Comparison of ENCODE assay signal across 9 cellular contexts in the genomic region with DNA sequence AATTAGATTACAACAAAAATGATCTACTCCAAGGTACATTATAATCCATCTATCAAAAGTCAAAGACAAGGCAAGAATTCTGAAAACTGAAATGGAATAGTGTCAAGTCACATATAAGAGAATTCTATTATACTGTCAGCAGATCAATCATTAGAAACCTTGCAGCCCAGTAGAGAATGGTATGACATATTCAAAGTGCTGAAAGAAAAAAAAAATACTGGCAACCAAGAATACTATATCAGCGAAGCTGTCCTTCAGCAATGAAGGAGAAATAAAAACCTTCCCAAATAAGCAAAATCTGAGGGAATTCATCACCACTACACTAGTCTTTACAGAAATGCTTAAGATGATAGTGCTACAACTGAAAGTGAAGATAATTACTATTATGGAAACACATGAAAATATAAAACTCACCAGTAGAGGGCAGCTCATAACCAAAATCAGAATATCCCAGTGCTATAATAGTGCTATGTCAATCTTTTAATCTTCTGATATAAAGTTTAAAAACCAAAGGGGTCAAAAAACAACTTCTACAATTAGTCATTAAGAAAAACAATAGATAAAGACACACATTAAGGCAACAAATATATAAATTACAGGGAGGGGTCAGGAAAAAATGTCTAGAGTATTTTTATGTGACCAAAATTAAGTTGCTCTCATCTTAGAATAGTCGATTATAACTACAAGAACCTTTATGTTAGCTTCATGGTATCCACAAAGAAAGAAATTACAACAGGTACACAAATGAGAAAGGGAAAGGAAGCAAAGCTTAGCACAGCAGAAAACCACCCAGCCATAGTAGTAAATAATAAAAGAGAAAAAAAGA.
DNase-seq lines count a peak whose midpoint lies in the region; ATAC-seq and TF ChIP-seq lines count a peak whose summit lies in the region.
"Had no signal": no experiment of that assay in that cellular context is flagged by ENCODE, and none has a peak within 500 bp of the region (broad histone marks: within the 10 kb centered on the region; RNA-seq: fewer than 3 reads in every experiment).

No MANE protein-coding gene starts in this region.

- H3K4me3 ChIP-seq in choroid plexus epithelial cell (ENCODE audit: low read depth, low read length): no peak overlapping the region
- H3K4me3 ChIP-seq in sigmoid colon: no peak overlapping the region

- intact Hi-C loops in sigmoid colon (cut with DNase I): no loop called here

- peak; percentile 79 for ATAC-seq in GM19467 (IDR thresholded peaks at IDR 0.05; ENCODE audit: unreplicated experiment)

- TF ChIP-seq CTCF in C4-2B (conservative IDR thresholded peaks at IDR 0.05) (peak; percentile 70), choroid plexus epithelial cell (conservative IDR thresholded peaks at IDR 0.05; ENCODE audit: low read depth, low read length) (peak; percentile 46), sigmoid colon (IDR thresholded peaks at IDR 0.05) (no peak)

- no peak for TF ChIP-seq POLR2A in sigmoid colon (IDR thresholded peaks at IDR 0.05)

- WGBS in sigmoid colon, 2 donors: 52 to 60% methylated on average over 2 of the region's 2 CpGs

- H3K27me3 ChIP-seq in sigmoid colon: no peaks in the 10 kb centered on the region

- TF ChIP-seq EP300 in sigmoid colon (IDR thresholded peaks at IDR 0.05): no peak

- H3K4me1 ChIP-seq in sigmoid colon: no peaks in the 10 kb centered on the region

- H3K27ac ChIP-seq in C4-2B (no peak overlapping the region), sigmoid colon (no peak overlapping the region)
- H3K27ac ChIP-seq: epithelial cell of prostate had no signal

- no peaks in the 10 kb centered on the region for H3K36me3 ChIP-seq in sigmoid colon

- DNase-seq in HT-29 (ENCODE audit: low spot score) (peak; percentile 58), choroid plexus epithelial cell (ENCODE audit: low read depth) (peak; percentile 21), retina (no peak), sigmoid colon (no peak)
- DNase-seq in effector CD4-positive, alpha-beta T cell: no peak
- DNase-seq in activated naive CD4-positive, alpha-beta T cell (lab: John Stamatoyannopoulos, UW): no peak

- H3K9me3 ChIP-seq in sigmoid colon: peaks cover 0 to 6% (median 0%) of the 10 kb centered on the region in 4 donors

Comparison
In these comparisons a context has a peak if more than half of its experiments do, and no peak if none do; other contexts are left out.
1. CTCF ChIP-seq: peak in C4-2B (single experiment) and choroid plexus epithelial cell (single experiment); none in sigmoid colon (0 of 4).
2. DNase-seq: peak in HT-29 (single experiment) and choroid plexus epithelial cell (single experiment); none in retina (single experiment), effector CD4-positive, alpha-beta T cell (single experiment), sigmoid colon (single experiment) and activated naive CD4-positive, alpha-beta T cell (0 of 4).